In the genomic region with DNA sequence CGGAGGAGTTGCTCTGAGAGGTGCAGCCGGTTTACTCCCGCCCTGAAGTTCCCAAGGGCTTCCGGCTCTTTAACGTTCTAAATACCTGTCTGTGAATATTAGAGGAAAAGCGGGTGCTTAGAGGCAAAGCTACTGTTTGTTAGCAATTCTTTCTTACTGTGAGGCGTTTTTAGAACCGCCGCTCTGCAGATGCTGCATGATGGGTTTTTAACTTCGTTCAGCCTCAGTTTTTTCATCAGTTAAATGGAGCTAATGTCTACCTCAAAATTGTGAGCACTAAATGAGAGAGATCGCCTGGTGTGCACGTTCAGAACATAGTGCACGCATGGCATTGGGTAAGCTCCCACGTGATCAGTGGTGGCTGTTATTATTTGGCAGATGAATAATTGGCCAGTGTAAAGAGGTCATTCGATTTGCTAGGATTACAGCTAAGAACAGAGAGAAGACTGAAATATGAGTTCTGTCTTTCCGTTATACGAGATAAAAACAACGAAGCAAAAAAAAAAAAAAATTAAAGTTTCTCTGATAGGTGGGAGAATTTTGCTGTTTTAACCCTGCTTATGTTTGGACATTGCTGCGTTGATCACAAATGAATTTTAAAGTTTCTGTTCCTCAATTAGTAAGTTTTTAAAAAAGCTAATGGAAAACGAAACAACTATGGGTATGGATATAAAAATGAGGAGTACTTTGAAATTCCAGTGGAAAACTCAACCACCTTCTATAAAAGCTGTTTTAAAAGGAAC, we compare ENCODE assay signal across 1 cellular context.
TF ChIP-seq lines count a peak whose summit lies in the region.

No MANE protein-coding gene starts in this region.

TF ChIP-seq in liver, 16 proteins besides CTCF, POLR2A, EP300 and RAD21 (continued from another document):
- TF ChIP-seq HNF4A (conservative IDR thresholded peaks at IDR 0.05) (peak; percentile 57 to 76), TAF1 (conservative IDR thresholded peaks at IDR 0.05) (peak; percentile 66), EGR1 (IDR thresholded peaks at IDR 0.05; ENCODE audit: low read depth in 2 of 2) (no peak), NR2F2 (IDR thresholded peaks at IDR 0.05) (peak; percentile 8)
TF ChIP-seq in liver: peak in this region for 10.
